ENCODE assay signal across 8 cellular contexts in the genomic region with DNA sequence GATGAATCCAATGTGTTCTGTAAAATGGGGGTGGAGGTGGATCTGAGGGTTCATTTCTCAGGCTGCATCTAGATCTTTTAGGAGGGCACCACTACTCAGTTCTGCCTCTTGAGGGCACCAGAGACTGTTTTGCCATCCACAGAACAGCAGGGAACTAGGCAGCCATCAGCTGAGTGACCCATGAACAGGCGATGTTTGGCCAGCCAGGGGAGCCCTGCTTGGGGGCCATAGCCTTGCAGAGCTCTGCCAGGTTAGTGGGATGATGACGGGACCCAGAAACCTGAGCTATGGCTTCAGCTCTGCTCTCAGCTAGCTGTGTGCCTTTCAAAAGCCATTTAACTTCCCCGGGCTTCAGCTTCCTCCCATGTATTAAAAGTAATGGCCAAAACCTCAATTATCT.
A peak's percentile ranks its signal among the peaks of the same experiment; 100 is the strongest.
DNase-seq lines count a peak whose midpoint lies in the region; ATAC-seq and TF ChIP-seq lines count a peak whose summit lies in the region.

No MANE protein-coding gene starts in this region.

- H3K9me3 ChIP-seq in WERI-Rb-1 (ENCODE audit: severe bottlenecking): no peaks in the 10 kb centered on the region

- H3K27ac ChIP-seq in WERI-Rb-1: no peak overlapping the region

- H3K36me3 ChIP-seq in WERI-Rb-1: no peaks in the 10 kb centered on the region

- no peaks in the 10 kb centered on the region for H3K27me3 ChIP-seq in WERI-Rb-1 (ENCODE audit: insufficient read depth, low read depth, severe bottlenecking)

- TF ChIP-seq CTCF in WERI-Rb-1 (IDR thresholded peaks at IDR 0.05; ENCODE audit: low read depth, low read length): peak; percentile 99
- peak; percentile 97 for TF ChIP-seq CTCF in choroid plexus epithelial cell (conservative IDR thresholded peaks at IDR 0.05; ENCODE audit: low read depth, low read length)

- H3K4me3 ChIP-seq in WERI-Rb-1 (ENCODE audit: low read depth, low read length) (no peak overlapping the region), choroid plexus epithelial cell (ENCODE audit: low read depth, low read length) (no peak overlapping the region)

- peak; percentile 76 for ATAC-seq in HG02588 (IDR thresholded peaks at IDR 0.05; ENCODE audit: unreplicated experiment)

- DNase-seq in ELR (ENCODE audit: low read depth): peak; percentile 83
- peak; percentile 61 for DNase-seq in NCI-H2196 (lab: John Stamatoyannopoulos, UW; ENCODE audit: unreplicated experiment)
- DNase-seq in WERI-Rb-1: peak; percentile 93
- DNase-seq in choroid plexus epithelial cell (ENCODE audit: low read depth): peak; percentile 87
- peak; percentile 91 for DNase-seq in left kidney (ENCODE audit: low read depth, low spot score)
- peak; percentile 65 for DNase-seq in stimulated activated CD8-positive, alpha-beta memory T cell treated with anti-CD3 and anti-CD28 coated beads, Interleukin-4, amount 100 ng/mL, for 48 hours
- no peak for DNase-seq in HuH-7.5 (ENCODE audit: low spot score)
